ENCODE assay signal across 8 cellular contexts in the genomic region with DNA sequence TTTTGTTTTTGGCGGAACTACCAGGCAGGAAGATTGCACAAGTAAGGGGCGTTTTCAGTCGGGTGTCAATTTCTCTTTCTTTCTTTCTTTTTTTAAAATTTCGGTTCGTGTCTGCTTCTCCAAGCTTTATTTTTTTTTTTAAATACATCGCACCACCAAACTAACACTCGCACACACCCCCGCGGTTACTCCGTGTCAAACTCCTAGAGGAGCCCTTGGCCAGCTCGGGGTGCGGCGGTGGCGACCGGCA. TPM values are rescaled to one million over a fixed set of nuclear protein-coding genes. Genes with fewer than 3 reads are reported as not detected.
A peak's percentile ranks its signal among the peaks of the same experiment; 100 is the strongest.
DNase-seq lines count a peak whose midpoint lies in the region; ATAC-seq and TF ChIP-seq lines count a peak whose summit lies in the region.

No MANE protein-coding gene starts in this region.

- H3K9me3 Mint-ChIP-seq in activated CD8-positive, alpha-beta T cell treated with anti-CD3 and anti-CD28 coated beads for 36 hours, result no peaks in the 10 kb centered on the region
- no peaks in the 10 kb centered on the region for H3K9me3 Mint-ChIP-seq in immature natural killer cell

- intact Hi-C loops in activated CD8-positive, alpha-beta T cell treated with anti-CD3 and anti-CD28 coated beads for 36 hours (cut with micrococcal nuclease), result loop anchor here (5.0 kb wide), 1 partner anchor 67 kb away; no protein-coding TSS in a partner anchor

- POLR2A ChIA-PET in activated CD8-positive, alpha-beta T cell treated with anti-CD3 and anti-CD28 coated beads for 36 hours (lab: Charles Lee), result interaction anchor here (0.6 to 2.3 kb wide), 5 partner anchors 13 to 134 kb away, joined by 3 to 9 read pairs (median 4); no protein-coding TSS in a partner anchor

- no peaks in the 10 kb centered on the region for H3K27me3 ChIP-seq in stomach smooth muscle (ENCODE audit: control insufficient read depth in 1 of 2, insufficient read depth in 2 of 2, low read length in 2 of 2)

- H3K27ac ChIP-seq in stomach smooth muscle (ENCODE audit: low read length), result peak overlapping the region; percentile 75

- TF ChIP-seq CTCF in activated CD8-positive, alpha-beta T cell treated with anti-CD3 and anti-CD28 coated beads for 36 hours (IDR thresholded peaks at IDR 0.05), result no peak

- H3K36me3 ChIP-seq in stomach smooth muscle (ENCODE audit: control insufficient read depth in 2 of 2, insufficient read depth in 2 of 2, low read length in 2 of 2), result no peaks in the 10 kb centered on the region

- H3K4me3 Mint-ChIP-seq in activated CD8-positive, alpha-beta T cell treated with anti-CD3 and anti-CD28 coated beads for 36 hours, result peak overlapping the region; percentile 78
- H3K4me3 Mint-ChIP-seq in immature natural killer cell, result peak overlapping the region; percentile 94 to 99 (median 97)

- peaks cover 14% of the 10 kb centered on the region for H3K4me1 Mint-ChIP-seq in activated CD8-positive, alpha-beta T cell treated with anti-CD3 and anti-CD28 coated beads for 36 hours (ENCODE audit: low read depth)
- peaks cover 34 to 47% of the 10 kb centered on the region in 2 donors for H3K4me1 Mint-ChIP-seq in immature natural killer cell

- H3K27ac Mint-ChIP-seq in activated CD8-positive, alpha-beta T cell treated with anti-CD3 and anti-CD28 coated beads for 36 hours, result peak overlapping the region; percentile 60
- H3K27ac Mint-ChIP-seq in immature natural killer cell, result peak overlapping the region; percentile 69 to 90 (median 89)

- H3K4me1 ChIP-seq in stomach smooth muscle (ENCODE audit: control insufficient read depth, insufficient read depth, low read length), result peaks cover 7% of the 10 kb centered on the region

- peaks cover 18% of the 10 kb centered on the region for H3K27me3 Mint-ChIP-seq in activated CD8-positive, alpha-beta T cell treated with anti-CD3 and anti-CD28 coated beads for 36 hours
- H3K27me3 Mint-ChIP-seq in immature natural killer cell (ENCODE audit: low read depth in 3 of 3), result peaks cover 6 to 15% (median 8%) of the 10 kb centered on the region in 3 donors

- H3K4me3 ChIP-seq in stomach smooth muscle (ENCODE audit: low read length in 2 of 2), result peak overlapping the region; percentile 91 to 96

- DNase-seq in activated CD8-positive, alpha-beta T cell treated with anti-CD3 and anti-CD28 coated beads for 36 hours, result peak; percentile 37
- DNase-seq in immature natural killer cell, result peak in 2 of 3 donors; percentile 43 to 52
- no peak for DNase-seq in LoVo (ENCODE audit: low spot score)
- DNase-seq in SW 1271 (lab: John Stamatoyannopoulos, UW), result no peak
- no peak for DNase-seq in DMS53 treated with DMSO at 0.1 percent for 48 hours (lab: John Stamatoyannopoulos, UW; ENCODE audit: unreplicated experiment)

- peak overlapping the region; percentile 68 to 78 for H3K9ac ChIP-seq in stomach smooth muscle (ENCODE audit: low read length in 2 of 2)

- ATAC-seq in GM18502 (IDR thresholded peaks at IDR 0.05; ENCODE audit: poor library complexity, unreplicated experiment), result peak; percentile 23
- ATAC-seq in HG02798 (IDR thresholded peaks at IDR 0.05; ENCODE audit: poor library complexity, unreplicated experiment), result peak; percentile 23
- peak; percentile 29 for ATAC-seq in activated CD8-positive, alpha-beta T cell treated with anti-CD3 and anti-CD28 coated beads for 36 hours

- no peaks in the 10 kb centered on the region for H3K36me3 Mint-ChIP-seq in activated CD8-positive, alpha-beta T cell treated with anti-CD3 and anti-CD28 coated beads for 36 hours (ENCODE audit: low read depth)
- peaks cover 0 to 4% (median 0%) of the 10 kb centered on the region in 3 donors for H3K36me3 Mint-ChIP-seq in immature natural killer cell

- H3K9me3 ChIP-seq in stomach smooth muscle (ENCODE audit: control insufficient read depth in 2 of 2, low read length in 2 of 2), result no peaks in the 10 kb centered on the region

- CTCF ChIA-PET in activated CD8-positive, alpha-beta T cell treated with anti-CD3 and anti-CD28 coated beads for 36 hours (lab: Charles Lee), result interaction anchor here (1.0 to 1.7 kb wide), 4 partner anchors 10 to 66 kb away, joined by 3 to 5 read pairs (median 4); no protein-coding TSS in a partner anchor

RNA-seq across cellular contexts. Expression of gene UTRN, which starts 0.3 kb away (rescaled TPM):
- total RNA-seq in activated CD8-positive, alpha-beta T cell treated with anti-CD3 and anti-CD28 coated beads for 36 hours, result 10 to 100 TPM; 53.9 to 58.5 TPM
- polyA plus RNA-seq in immature natural killer cell, result 100 to 1,000 TPM in 1 of 3 donors, 10 to 100 TPM in 2; 40.5 to 261 (median 67.6) TPM

Comparison
In these comparisons a context has a peak if more than half of its experiments do, and no peak if none do; other contexts are left out.
1. DNase-seq: peak in activated CD8-positive, alpha-beta T cell treated with anti-CD3 and anti-CD28 coated beads for 36 hours (single experiment) and immature natural killer cell (2 of 3); none in LoVo (single experiment), SW 1271 (0 of 2) and DMS53 treated with DMSO at 0.1 percent for 48 hours (single experiment).
2. Peak in every context shown above with its lines, with median percentiles within 50 percentile points of each other: ATAC-seq.